26 cellular contexts compared by ENCODE assay signal in genomic region chr2:8371653-8372052, GRCh38.
"Had no signal": no experiment of that assay in that cellular context is flagged by ENCODE, and none has a peak within 500 bp of the region (broad histone marks: within the 10 kb centered on the region; RNA-seq: fewer than 3 reads in every experiment).

No MANE protein-coding gene starts in this region.

- ATAC-seq: activated CD4-positive, alpha-beta T cell treated with anti-CD3 and anti-CD28 coated beads for 36 hours; activated CD8-positive, alpha-beta memory T cell treated with anti-CD3 and anti-CD28 coated beads, Interleukin-2, amount 10 ng/mL, durations not matched to agents 7 days and 5 days; activated CD8-positive, alpha-beta T cell treated with anti-CD3 and anti-CD28 coated beads, Interleukin-2, amount 10 ng/mL, durations not matched to agents 7 days and 5 days; activated naive CD8-positive, alpha-beta T cell treated with anti-CD3 and anti-CD28 coated beads, Interleukin-2, amount 50 U/mL, for 24 hours; body of pancreas; esophagus mucosa had no signal

- H3K27me3 ChIP-seq: adrenal gland, body of pancreas had no signal

- H3K36me3 ChIP-seq: adrenal gland had no signal

- H3K27ac ChIP-seq: adrenal gland, body of pancreas had no signal

- H3K9me3 ChIP-seq: adrenal gland, body of pancreas had no signal

- H3K4me1 ChIP-seq: adrenal gland, body of pancreas had no signal

- FAIRE-seq: colon had no signal

- DNase-seq: activated CD4-positive, alpha-beta memory T cell treated with anti-CD3 and anti-CD28 coated beads for 36 hours; activated CD4-positive, alpha-beta T cell treated with anti-CD3 and anti-CD28 coated beads for 36 hours; activated CD4-positive, alpha-beta T cell treated with anti-CD3 and anti-CD28 coated beads, Interleukin-2, amount 10 ng/mL, durations not matched to agents 24 days and 14 days; activated CD4-positive, CD25-positive, alpha-beta regulatory T cell; activated CD4-positive, CD25-positive, alpha-beta regulatory T cell treated with anti-CD3 and anti-CD28 coated beads, Interleukin-2, amount 50 U/mL, for 72 hours; activated CD8-positive, alpha-beta memory T cell treated with anti-CD3 and anti-CD28 coated beads, Interleukin-2, amount 10 ng/mL, durations not matched to agents 7 days and 5 days; activated CD8-positive, alpha-beta memory T cell treated with anti-CD3 and anti-CD28 coated beads, Interleukin-2, amount 50 U/mL, for 4 hours; activated CD8-positive, alpha-beta T cell treated with anti-CD3 and anti-CD28 coated beads, Interleukin-2, amount 10 ng/mL, durations not matched to agents 7 days and 5 days; activated effector memory CD4-positive, alpha-beta T cell treated with anti-CD3 and anti-CD28 coated beads, Interleukin-2, amount 50 U/mL, for 16 hours; activated naive CD4-positive, alpha-beta T cell treated with anti-CD3 and anti-CD28 coated beads for 36 hours; activated naive CD8-positive, alpha-beta T cell treated with anti-CD3 and anti-CD28 coated beads for 36 hours; activated naive CD8-positive, alpha-beta T cell treated with anti-CD3 and anti-CD28 coated beads, Interleukin-2, amount 50 U/mL, for 24 hours; activated T-cell treated with anti-CD3 and anti-CD28 coated beads, Interleukin-2, amount 50 U/mL, for 1 hour; activated T-cell treated with anti-CD3 and anti-CD28 coated beads, Interleukin-2, amount 50 U/mL, for 48 hours; adrenal gland; amygdala; aorta; body of pancreas; caudate nucleus; effector memory CD4-positive, alpha-beta T cell; endodermal cell; foreskin fibroblast; head of caudate nucleus; T-helper 2 cell had no signal

- H3K4me3 ChIP-seq: adrenal gland, body of pancreas had no signal
